ENCODE assay signal across 16 cellular contexts in genomic region chr2:239874636-239875356, GRCh38.
"Had no signal": no experiment of that assay in that cellular context is flagged by ENCODE, and none has a peak within 500 bp of the region (broad histone marks: within the 10 kb centered on the region; RNA-seq: fewer than 3 reads in every experiment).

No MANE protein-coding gene starts in this region.

- H3K27ac ChIP-seq: adrenal gland, esophagus squamous epithelium, lower lobe of right lung, sigmoid colon, spleen, VCaP had no signal

- DNase-seq: activated CD8-positive, alpha-beta T cell treated with anti-CD3 and anti-CD28 coated beads for 36 hours; activated naive CD4-positive, alpha-beta T cell treated with anti-CD3 and anti-CD28 coated beads, Interleukin-2, amount 10 ng/mL, durations not matched to agents 7 days and 5 days; esophagus squamous epithelium; glutamatergic neuron; immature natural killer cell; left cardiac atrium; lower lobe of right lung; nephron progenitor cell; occipital lobe; sigmoid colon; spleen; stimulated activated CD4-positive, alpha-beta T cell treated with anti-CD3 and anti-CD28 coated beads, Interleukin-1b, Interleukin-23, amount 100 ng/mL, for 48 hours had no signal

- H3K9me3 Mint-ChIP-seq: activated CD8-positive, alpha-beta T cell treated with anti-CD3 and anti-CD28 coated beads for 36 hours; activated naive CD4-positive, alpha-beta T cell treated with anti-CD3 and anti-CD28 coated beads, Interleukin-2, amount 10 ng/mL, durations not matched to agents 7 days and 5 days; activated T-helper 2 cell treated with anti-CD3 and anti-CD28 coated beads, Interferon-gamma antibody, Interleukin-2, Interleukin-4, amounts not matched to agents 10 μg/mL and 5 μg/mL and 100 μg/mL, durations not matched to agents 14 hours and 24 hours and 36 hours; immature natural killer cell; mesothelial cell of epicardium had no signal

- H3K4me1 Mint-ChIP-seq: immature natural killer cell had no signal

- H3K9me3 ChIP-seq: adrenal gland, esophagus squamous epithelium, lower lobe of right lung, sigmoid colon, spleen had no signal

- H3K27ac Mint-ChIP-seq: activated CD8-positive, alpha-beta T cell treated with anti-CD3 and anti-CD28 coated beads for 36 hours; activated naive CD4-positive, alpha-beta T cell treated with anti-CD3 and anti-CD28 coated beads, Interleukin-2, amount 10 ng/mL, durations not matched to agents 7 days and 5 days; activated T-helper 2 cell treated with anti-CD3 and anti-CD28 coated beads, Interferon-gamma antibody, Interleukin-2, Interleukin-4, amounts not matched to agents 10 μg/mL and 5 μg/mL and 100 μg/mL, durations not matched to agents 14 hours and 24 hours and 36 hours; immature natural killer cell; mesothelial cell of epicardium had no signal

- H3K4me3 Mint-ChIP-seq: activated CD8-positive, alpha-beta T cell treated with anti-CD3 and anti-CD28 coated beads for 36 hours; activated naive CD4-positive, alpha-beta T cell treated with anti-CD3 and anti-CD28 coated beads, Interleukin-2, amount 10 ng/mL, durations not matched to agents 7 days and 5 days; immature natural killer cell; mesothelial cell of epicardium; nephron progenitor cell had no signal

- H3K36me3 Mint-ChIP-seq: activated naive CD4-positive, alpha-beta T cell treated with anti-CD3 and anti-CD28 coated beads, Interleukin-2, amount 10 ng/mL, durations not matched to agents 7 days and 5 days; immature natural killer cell; mesothelial cell of epicardium had no signal

- H3K27me3 ChIP-seq: adrenal gland, sigmoid colon had no signal

- H3K36me3 ChIP-seq: adrenal gland, esophagus squamous epithelium, lower lobe of right lung, sigmoid colon, spleen had no signal

- H3K4me1 ChIP-seq: adrenal gland, esophagus squamous epithelium, lower lobe of right lung, sigmoid colon, spleen had no signal

- ATAC-seq: activated CD8-positive, alpha-beta T cell treated with anti-CD3 and anti-CD28 coated beads for 36 hours; left cardiac atrium; lower lobe of right lung had no signal

- H3K4me3 ChIP-seq: adrenal gland, esophagus squamous epithelium, lower lobe of right lung, sigmoid colon, spleen had no signal
